In genomic region chr12:131676544-131676943, GRCh38 we compare ENCODE assay signal across 20 cellular contexts.
"Had no signal": no experiment of that assay in that cellular context is flagged by ENCODE, and none has a peak within 500 bp of the region (broad histone marks: within the 10 kb centered on the region; RNA-seq: fewer than 3 reads in every experiment).

No MANE protein-coding gene starts in this region.

- DNase-seq: cortex of kidney; dorsolateral prefrontal cortex; effector CD8-positive, alpha-beta T cell; foreskin melanocyte; head of caudate nucleus; left colon; mucosa of descending colon; natural killer cell; psoas muscle; retina; sigmoid colon; stimulated activated CD4-positive, alpha-beta T cell treated with anti-CD3 and anti-CD28 coated beads, Interleukin-2, amount 100 ng/mL, for 24 hours; stimulated activated CD4-positive, alpha-beta T cell treated with anti-CD3 and anti-CD28 coated beads, Interleukin-4, amount 100 ng/mL, for 4 hours; stimulated activated naive CD4-positive, alpha-beta T cell; stomach; substantia nigra; transverse colon had no signal

- H3K9me3 ChIP-seq: mucosa of descending colon, psoas muscle, thoracic aorta, transverse colon had no signal

- H3K27ac ChIP-seq: dorsolateral prefrontal cortex, hepatocyte, psoas muscle, sigmoid colon, skin epidermis, stomach, thoracic aorta, transverse colon had no signal

- H3K4me3 ChIP-seq: dorsolateral prefrontal cortex, hepatocyte, mucosa of descending colon, psoas muscle, sigmoid colon, skin epidermis, stomach, thoracic aorta, transverse colon had no signal

- H3K36me3 Mint-ChIP-seq: natural killer cell had no signal

- H3K27ac Mint-ChIP-seq: natural killer cell had no signal

- ATAC-seq: left colon, mucosa of descending colon, psoas muscle had no signal

- H3K4me1 Mint-ChIP-seq: natural killer cell had no signal

- H3K27me3 ChIP-seq: dorsolateral prefrontal cortex had no signal

- H3K36me3 ChIP-seq: sigmoid colon, stomach, thoracic aorta, transverse colon had no signal

- H3K4me3 Mint-ChIP-seq: natural killer cell had no signal

- H3K9me3 Mint-ChIP-seq: natural killer cell had no signal

- H3K4me2 ChIP-seq: hepatocyte had no signal

- H3K79me2 ChIP-seq: hepatocyte had no signal

- H3K4me1 ChIP-seq: psoas muscle, sigmoid colon, transverse colon had no signal

- H2AFZ ChIP-seq: hepatocyte had no signal
